In the genomic region with DNA sequence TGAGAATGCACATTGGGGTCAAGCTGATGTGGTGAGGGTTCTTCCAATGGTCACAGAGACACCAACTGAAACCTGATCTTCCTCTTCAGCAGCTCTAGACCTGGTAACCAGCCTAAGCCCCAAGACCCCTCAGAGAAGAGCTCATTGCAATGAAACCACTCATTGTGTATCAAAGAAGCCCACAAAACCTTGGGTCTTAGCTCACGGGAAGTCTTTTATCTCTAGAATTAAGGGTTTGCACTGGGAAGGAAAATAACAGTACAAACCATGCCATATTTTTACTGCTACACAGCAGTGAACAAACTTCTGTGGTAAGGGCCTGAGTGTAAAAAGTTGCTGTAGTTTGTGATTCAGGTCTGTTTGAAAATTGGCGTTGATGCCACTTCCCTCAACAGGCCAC, we compare ENCODE assay signal across 22 cellular contexts. TPM values are rescaled to one million over a fixed set of nuclear protein-coding genes. Genes with fewer than 3 reads are reported as not detected.
DNase-seq lines count a peak whose midpoint lies in the region; ATAC-seq, FAIRE-seq and TF ChIP-seq lines count a peak whose summit lies in the region.
"Had no signal": no experiment of that assay in that cellular context is flagged by ENCODE, and none has a peak within 500 bp of the region (broad histone marks: within the 10 kb centered on the region; RNA-seq: fewer than 3 reads in every experiment).

No MANE protein-coding gene starts in this region.

- FAIRE-seq in bronchial epithelial cell (lab: Jason Lieb, UNC) = peak; percentile 7
- FAIRE-seq: D721Med, HTR-8/SVneo had no signal

- intact Hi-C loops in gastrocnemius medialis (cut with DNase I; ENCODE audit: low total_unique reads) = no loop called here

- TF ChIP-seq POLR2A in gastrocnemius medialis (IDR thresholded peaks at IDR 0.05) = no peak

- DNase-seq in DND-41 = no peak
- no peak for DNase-seq in WTC11 (ENCODE audit: low spot score)
- no peak for DNase-seq in bronchial epithelial cell (ENCODE audit: low read depth)
- DNase-seq in stimulated activated effector memory CD8-positive, alpha-beta T cell treated with anti-CD3 and anti-CD28 coated beads, Interleukin-12 subunit alpha, Interleukin-12 subunit beta, amount 100 ng/mL, for 72 hours (ENCODE audit: low spot score in 2 of 2) = no peak
- DNase-seq in endothelial cell (ENCODE audit: low spot score) = no peak
- no peak for DNase-seq in stimulated activated CD4-positive, alpha-beta T cell treated with anti-CD3 and anti-CD28 coated beads, Interleukin-15, amount 100 ng/mL, for 24 hours
- DNase-seq in gastrocnemius medialis = no peak
- DNase-seq: H7, NCI-H1048, NCI-H1417, NCI-H1694 treated with DMSO at 0.1 percent for 48 hours, NCI-H2081 treated with DMSO at 0.1 percent for 48 hours, NCI-H2171, NCI-H226, NCI-H510A, NCI-H69, SHP77 treated with DMSO at 0.1 percent for 48 hours had no signal

- H3K36me3 ChIP-seq in DND-41 (ENCODE audit: insufficient read depth, low read length) (no peaks in the 10 kb centered on the region), bronchial epithelial cell (ENCODE audit: control insufficient read depth, insufficient read depth, low read length) (no peaks in the 10 kb centered on the region), gastrocnemius medialis (no peaks in the 10 kb centered on the region)

- CTCF ChIA-PET in WTC11 (lab: Charles Lee) = interaction anchor here (0.5 to 1.3 kb wide), 2 partner anchors 23 to 223 kb away, joined by 3 to 5 read pairs; no protein-coding TSS in a partner anchor

- TF ChIP-seq CTCF in DND-41 (IDR thresholded peaks at IDR 0.05; ENCODE audit: borderline replicate concordance, extremely low read depth, low read length, poor library complexity, severe bottlenecking) = no peak
- no peak for TF ChIP-seq CTCF in WTC11 (IDR thresholded peaks at IDR 0.05)
- TF ChIP-seq CTCF in bronchial epithelial cell (IDR thresholded peaks at IDR 0.05; ENCODE audit: insufficient read depth, low read length, severe bottlenecking) = no peak
- TF ChIP-seq CTCF in endothelial cell (IDR thresholded peaks at IDR 0.05; ENCODE audit: unreplicated experiment) = no peak
- TF ChIP-seq CTCF in gastrocnemius medialis (IDR thresholded peaks at IDR 0.05 in 4 of 5, conservative IDR thresholded peaks at IDR 0.05 in 1 of 5) = no peak

- H3K27me3 Mint-ChIP-seq in WTC11 (ENCODE audit: low read depth) (no peaks in the 10 kb centered on the region), endothelial cell (ENCODE audit: unreplicated experiment) (peaks cover 2% of the 10 kb centered on the region)

- no peaks in the 10 kb centered on the region for H3K27me3 ChIP-seq in DND-41 (ENCODE audit: insufficient read depth, low read length, poor library complexity)
- H3K27me3 ChIP-seq in bronchial epithelial cell (ENCODE audit: control insufficient read depth, insufficient read depth, low read length) = no peaks in the 10 kb centered on the region
- no peaks in the 10 kb centered on the region for H3K27me3 ChIP-seq in gastrocnemius medialis

- in situ Hi-C loops in gastrocnemius medialis (cut with MboI; ENCODE audit: low sequenced_read_pairs in 4 of 4) = no loop called here

- H3K4me3 ChIP-seq in DND-41 (ENCODE audit: low read depth in 1 of 2, low read length in 2 of 2) = no peak overlapping the region
- H3K4me3 ChIP-seq in bronchial epithelial cell (ENCODE audit: low read depth, low read length) = no peak overlapping the region
- H3K4me3 ChIP-seq in gastrocnemius medialis = no peak overlapping the region
- H3K4me3 ChIP-seq: SK-N-MC had no signal

- no peak overlapping the region for H2AFZ ChIP-seq in DND-41 (ENCODE audit: low read depth, low read length)

- H3K27ac Mint-ChIP-seq in WTC11 (no peak overlapping the region), endothelial cell (ENCODE audit: unreplicated experiment) (no peak overlapping the region)
- peak overlapping the region; percentile 44 for H3K27ac Mint-ChIP-seq in stimulated activated effector memory CD8-positive, alpha-beta T cell treated with anti-CD3 and anti-CD28 coated beads, Interleukin-12 subunit alpha, Interleukin-12 subunit beta, amount 100 ng/mL, for 72 hours

- no peak overlapping the region for H3K4me2 ChIP-seq in DND-41 (ENCODE audit: insufficient read depth, low read length)
- H3K4me2 ChIP-seq: KMS-11 had no signal

- H3K79me2 ChIP-seq in DND-41 (ENCODE audit: insufficient read depth, low read length) = no peaks in the 10 kb centered on the region

- H3K4me1 ChIP-seq in DND-41 (ENCODE audit: insufficient read depth, low read length) (no peaks in the 10 kb centered on the region), gastrocnemius medialis (no peaks in the 10 kb centered on the region)

- ATAC-seq in DND-41 (ENCODE audit: insufficient read depth, low read depth) = 0 out of 3 replicates have a peak, but pooled peaks have one; percentile 33
- ATAC-seq in WTC11 = 0 out of 2 replicates have a peak, but pooled peaks have one; percentile 42
- ATAC-seq in stimulated activated effector memory CD8-positive, alpha-beta T cell treated with anti-CD3 and anti-CD28 coated beads, Interleukin-12 subunit alpha, Interleukin-12 subunit beta, amount 100 ng/mL, for 72 hours = no peak
- no peak for ATAC-seq in gastrocnemius medialis
- ATAC-seq: Panc1 had no signal

- peaks cover 3% of the 10 kb centered on the region for H3K9me3 Mint-ChIP-seq in WTC11
- no peaks in the 10 kb centered on the region for H3K9me3 Mint-ChIP-seq in stimulated activated effector memory CD8-positive, alpha-beta T cell treated with anti-CD3 and anti-CD28 coated beads, Interleukin-12 subunit alpha, Interleukin-12 subunit beta, amount 100 ng/mL, for 72 hours
- H3K9me3 Mint-ChIP-seq in endothelial cell (ENCODE audit: unreplicated experiment) = no peaks in the 10 kb centered on the region

- POLR2A ChIA-PET in WTC11 (lab: Charles Lee) = no interaction called here

- no peaks in the 10 kb centered on the region for H4K20me1 ChIP-seq in DND-41 (ENCODE audit: insufficient read depth, low read length)

- H3K4me3 Mint-ChIP-seq in WTC11 (no peak overlapping the region), endothelial cell (ENCODE audit: unreplicated experiment) (no peak overlapping the region)
- no peak overlapping the region for H3K4me3 Mint-ChIP-seq in stimulated activated effector memory CD8-positive, alpha-beta T cell treated with anti-CD3 and anti-CD28 coated beads, Interleukin-12 subunit alpha, Interleukin-12 subunit beta, amount 100 ng/mL, for 72 hours

- H3K4me1 Mint-ChIP-seq in WTC11 = no peaks in the 10 kb centered on the region
- H3K4me1 Mint-ChIP-seq in stimulated activated effector memory CD8-positive, alpha-beta T cell treated with anti-CD3 and anti-CD28 coated beads, Interleukin-12 subunit alpha, Interleukin-12 subunit beta, amount 100 ng/mL, for 72 hours = no peaks in the 10 kb centered on the region
- H3K4me1 Mint-ChIP-seq in endothelial cell (ENCODE audit: unreplicated experiment) = no peaks in the 10 kb centered on the region

- no peak overlapping the region for H3K9ac ChIP-seq in DND-41 (ENCODE audit: low read depth, low read length)
- H3K9ac ChIP-seq: KMS-11 had no signal

- H3K27ac ChIP-seq in DND-41 (ENCODE audit: low read length) = no peak overlapping the region
- no peak overlapping the region for H3K27ac ChIP-seq in gastrocnemius medialis
- H3K27ac ChIP-seq: KMS-11, SK-N-MC had no signal

- no peaks in the 10 kb centered on the region for H3K9me3 ChIP-seq in DND-41 (ENCODE audit: insufficient read depth, low read length, severe bottlenecking)
- no peaks in the 10 kb centered on the region for H3K9me3 ChIP-seq in gastrocnemius medialis

- no peaks in the 10 kb centered on the region for H3K36me3 Mint-ChIP-seq in WTC11
- H3K36me3 Mint-ChIP-seq in stimulated activated effector memory CD8-positive, alpha-beta T cell treated with anti-CD3 and anti-CD28 coated beads, Interleukin-12 subunit alpha, Interleukin-12 subunit beta, amount 100 ng/mL, for 72 hours = no peaks in the 10 kb centered on the region
- H3K36me3 Mint-ChIP-seq in endothelial cell (ENCODE audit: low read depth, unreplicated experiment) = no peaks in the 10 kb centered on the region

TF ChIP-seq in WTC11, 78 proteins besides CTCF, POLR2A, EP300 and RAD21:
- no peak for TF ChIP-seq ZNF396 (CRISPR knock-in tag; IDR thresholded peaks at IDR 0.05; ENCODE audit: borderline replicate concordance)
- TF ChIP-seq, protein P1, sequence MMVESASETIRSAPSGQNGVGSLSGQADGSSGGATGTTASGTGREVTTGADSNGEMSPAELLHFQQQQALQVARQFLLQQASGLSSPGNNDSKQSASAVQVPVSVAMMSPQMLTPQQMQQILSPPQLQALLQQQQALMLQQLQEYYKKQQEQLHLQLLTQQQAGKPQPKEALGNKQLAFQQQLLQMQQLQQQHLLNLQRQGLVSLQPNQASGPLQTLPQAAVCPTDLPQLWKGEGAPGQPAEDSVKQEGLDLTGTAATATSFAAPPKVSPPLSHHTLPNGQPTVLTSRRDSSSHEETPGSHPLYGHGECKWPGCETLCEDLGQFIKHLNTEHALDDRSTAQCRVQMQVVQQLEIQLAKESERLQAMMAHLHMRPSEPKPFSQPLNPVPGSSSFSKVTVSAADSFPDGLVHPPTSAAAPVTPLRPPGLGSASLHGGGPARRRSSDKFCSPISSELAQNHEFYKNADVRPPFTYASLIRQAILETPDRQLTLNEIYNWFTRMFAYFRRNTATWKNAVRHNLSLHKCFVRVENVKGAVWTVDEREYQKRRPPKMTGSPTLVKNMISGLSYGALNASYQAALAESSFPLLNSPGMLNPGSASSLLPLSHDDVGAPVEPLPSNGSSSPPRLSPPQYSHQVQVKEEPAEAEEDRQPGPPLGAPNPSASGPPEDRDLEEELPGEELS (CRISPR knock-in tag; IDR thresholded peaks at IDR 0.05) = no peak

RNA-seq across cellular contexts. Expression of a gene that starts 8.6 kb away (rescaled TPM):
- total RNA-seq in WTC11 (2021) (64.3 to 73.9 TPM (median 68.1 TPM) in 3 replicates), bronchial epithelial cell (36.6 and 56.1 TPM in 2 replicates), endothelial cell (ENCODE audit: unreplicated experiment) (101 TPM), gastrocnemius medialis (10 to 100 TPM; 54.8 to 85.1 (median 77.0) TPM)

Comparison
In these comparisons a context has a peak if more than half of its experiments do, and no peak if none do; other contexts are left out.
1. ATAC-seq: peak in DND-41 (single experiment) and WTC11 (single experiment); none in stimulated activated effector memory CD8-positive, alpha-beta T cell treated with anti-CD3 and anti-CD28 coated beads, Interleukin-12 subunit alpha, Interleukin-12 subunit beta, amount 100 ng/mL, for 72 hours (single experiment) and gastrocnemius medialis (0 of 2).